ENCODE assay signal across 8 cellular contexts in the genomic region with DNA sequence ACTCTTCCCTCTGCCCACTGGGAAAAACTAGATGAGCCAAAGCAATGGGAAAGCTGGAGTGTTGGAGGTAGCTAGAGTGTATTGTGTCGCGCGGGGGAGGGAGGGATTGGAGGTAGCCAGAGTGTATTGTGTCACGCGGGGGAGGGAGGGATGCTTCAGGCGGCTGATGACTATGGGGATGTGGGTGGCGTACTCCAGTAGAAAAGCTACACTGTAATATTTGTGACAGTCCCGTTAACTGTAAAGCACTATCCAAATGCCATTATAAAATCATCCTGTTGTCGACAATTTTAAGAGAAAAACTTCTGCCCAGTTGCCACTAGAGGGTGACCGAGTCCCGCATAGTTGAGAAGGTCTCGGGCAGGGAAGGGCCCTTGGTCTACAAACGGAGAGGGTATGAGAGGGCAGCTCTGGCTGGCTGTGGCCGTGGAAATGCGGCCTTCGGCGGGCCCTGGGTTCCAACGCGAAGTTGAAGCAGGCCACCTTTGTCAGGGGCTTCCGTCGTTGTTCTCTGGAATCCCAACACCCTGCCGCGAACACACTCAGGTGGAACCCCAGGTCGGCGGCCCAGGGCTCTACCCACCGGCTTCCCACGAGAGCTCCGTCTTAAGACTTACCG. TPM values are rescaled to one million over a fixed set of nuclear protein-coding genes. Genes with fewer than 3 reads are reported as not detected.
DNase-seq lines count a peak whose midpoint lies in the region; ATAC-seq and TF ChIP-seq lines count a peak whose summit lies in the region.

No MANE protein-coding gene starts in this region.

- H3K9me3 Mint-ChIP-seq in activated CD4-positive, alpha-beta T cell treated with anti-CD3 and anti-CD28 coated beads for 36 hours (ENCODE audit: low read depth), result no peaks in the 10 kb centered on the region

- peak; percentile 89 for TF ChIP-seq CTCF in choroid plexus epithelial cell (conservative IDR thresholded peaks at IDR 0.05; ENCODE audit: low read depth, low read length)
- TF ChIP-seq CTCF in liver (IDR thresholded peaks at IDR 0.05; ENCODE audit: low read depth, low read length, missing input control), result peak; percentile 85

- peaks cover 19% of the 10 kb centered on the region for H3K27me3 Mint-ChIP-seq in activated CD4-positive, alpha-beta T cell treated with anti-CD3 and anti-CD28 coated beads for 36 hours

- no peaks in the 10 kb centered on the region for H3K36me3 Mint-ChIP-seq in activated CD4-positive, alpha-beta T cell treated with anti-CD3 and anti-CD28 coated beads for 36 hours (ENCODE audit: low read depth)

- POLR2A ChIA-PET in activated CD4-positive, alpha-beta T cell treated with anti-CD3 and anti-CD28 coated beads for 36 hours (lab: Charles Lee), result interaction anchor here (0.6 kb wide), 1 partner anchor 13 kb away, joined by 3 read pairs; no protein-coding TSS in a partner anchor

- no peaks in the 10 kb centered on the region for H3K4me1 Mint-ChIP-seq in activated CD4-positive, alpha-beta T cell treated with anti-CD3 and anti-CD28 coated beads for 36 hours

- H3K4me3 ChIP-seq in choroid plexus epithelial cell (ENCODE audit: low read depth, low read length) (no peak overlapping the region), liver (ENCODE audit: low read depth in 1 of 3, low read length in 3 of 3) (no peak overlapping the region)

- CTCF ChIA-PET in activated CD4-positive, alpha-beta T cell treated with anti-CD3 and anti-CD28 coated beads for 36 hours (lab: Charles Lee), result interaction anchor here (0.6 to 11.1 kb wide), 41 partner anchors 9 to 451 kb away, joined by 3 to 159 read pairs (median 4); a partner anchor contains a TSS

- DNase-seq in D341Med (ENCODE audit: low spot score), result peak; percentile 83
- DNase-seq in NCI-H510A (lab: John Stamatoyannopoulos, UW), result peak; percentile 58
- peak; percentile 85 for DNase-seq in activated CD4-positive, alpha-beta T cell treated with anti-CD3 and anti-CD28 coated beads for 36 hours
- peak; percentile 89 for DNase-seq in choroid plexus epithelial cell (ENCODE audit: low read depth)
- peak; percentile 45 to 66 (median 56) for DNase-seq in stimulated activated CD4-positive, alpha-beta T cell treated with anti-CD3 and anti-CD28 coated beads, TNF-alpha, amount 100 ng/mL, for 24 hours (ENCODE audit: low read depth in 3 of 3)

- peaks cover 0 to 3% (median 0%) of the 10 kb centered on the region in 4 donors for H3K27me3 ChIP-seq in liver (ENCODE audit: control insufficient read depth in 4 of 4, insufficient read depth in 4 of 4, low read length in 3 of 4)

- 36% methylated on average over 29 of the region's 29 CpGs for WGBS in liver

- H3K36me3 ChIP-seq in liver (ENCODE audit: control insufficient read depth in 4 of 4, insufficient read depth in 3 of 4, low read depth in 1 of 4, low read length in 3 of 4), result no peaks in the 10 kb centered on the region

- H3K9ac ChIP-seq in liver (ENCODE audit: low read depth in 1 of 2, low read length in 2 of 2), result no peak overlapping the region

- intact Hi-C loops in activated CD4-positive, alpha-beta T cell treated with anti-CD3 and anti-CD28 coated beads for 36 hours (cut with DNase I, micrococcal nuclease), result loop anchor here (1.0 to 10.0 kb wide), 5 partner anchors 98 to 278 kb away; no protein-coding TSS in a partner anchor

- H3K27ac ChIP-seq in liver (ENCODE audit: low read depth in 1 of 2, low read length in 2 of 2), result no peak overlapping the region

- ATAC-seq in HG02763 (IDR thresholded peaks at IDR 0.05; ENCODE audit: unreplicated experiment) (peak; percentile 66), HG02678 (IDR thresholded peaks at IDR 0.05; ENCODE audit: unreplicated experiment) (no peak)
- peak; percentile 98 for ATAC-seq in activated CD4-positive, alpha-beta T cell treated with anti-CD3 and anti-CD28 coated beads for 36 hours

- peak; percentile 92 to 95 for TF ChIP-seq RAD21 in liver (IDR thresholded peaks at IDR 0.05)

- no peak overlapping the region for H3K4me3 Mint-ChIP-seq in activated CD4-positive, alpha-beta T cell treated with anti-CD3 and anti-CD28 coated beads for 36 hours

- H3K9me3 ChIP-seq in liver (ENCODE audit: control insufficient read depth in 4 of 4, low read length in 3 of 4), result no peaks in the 10 kb centered on the region

- H3K4me1 ChIP-seq in liver (ENCODE audit: control insufficient read depth in 4 of 4, insufficient read depth in 4 of 4, low read length in 3 of 4), result peaks cover 0 to 6% (median 2%) of the 10 kb centered on the region in 4 donors

- H3K27ac Mint-ChIP-seq in activated CD4-positive, alpha-beta T cell treated with anti-CD3 and anti-CD28 coated beads for 36 hours, result no peak overlapping the region

TF ChIP-seq in liver, 16 proteins besides CTCF, POLR2A, EP300 and RAD21:
- TF ChIP-seq FOXA1 (IDR thresholded peaks at IDR 0.05) (no peak), GABPA (IDR thresholded peaks at IDR 0.05 in 1 of 2, conservative IDR thresholded peaks at IDR 0.05 in 1 of 2) (no peak), SP1 (IDR thresholded peaks at IDR 0.05) (no peak), RXRA (IDR thresholded peaks at IDR 0.05) (no peak), NR2F2 (IDR thresholded peaks at IDR 0.05) (no peak), TAF1 (conservative IDR thresholded peaks at IDR 0.05) (no peak)
- TF ChIP-seq, protein P1, sequence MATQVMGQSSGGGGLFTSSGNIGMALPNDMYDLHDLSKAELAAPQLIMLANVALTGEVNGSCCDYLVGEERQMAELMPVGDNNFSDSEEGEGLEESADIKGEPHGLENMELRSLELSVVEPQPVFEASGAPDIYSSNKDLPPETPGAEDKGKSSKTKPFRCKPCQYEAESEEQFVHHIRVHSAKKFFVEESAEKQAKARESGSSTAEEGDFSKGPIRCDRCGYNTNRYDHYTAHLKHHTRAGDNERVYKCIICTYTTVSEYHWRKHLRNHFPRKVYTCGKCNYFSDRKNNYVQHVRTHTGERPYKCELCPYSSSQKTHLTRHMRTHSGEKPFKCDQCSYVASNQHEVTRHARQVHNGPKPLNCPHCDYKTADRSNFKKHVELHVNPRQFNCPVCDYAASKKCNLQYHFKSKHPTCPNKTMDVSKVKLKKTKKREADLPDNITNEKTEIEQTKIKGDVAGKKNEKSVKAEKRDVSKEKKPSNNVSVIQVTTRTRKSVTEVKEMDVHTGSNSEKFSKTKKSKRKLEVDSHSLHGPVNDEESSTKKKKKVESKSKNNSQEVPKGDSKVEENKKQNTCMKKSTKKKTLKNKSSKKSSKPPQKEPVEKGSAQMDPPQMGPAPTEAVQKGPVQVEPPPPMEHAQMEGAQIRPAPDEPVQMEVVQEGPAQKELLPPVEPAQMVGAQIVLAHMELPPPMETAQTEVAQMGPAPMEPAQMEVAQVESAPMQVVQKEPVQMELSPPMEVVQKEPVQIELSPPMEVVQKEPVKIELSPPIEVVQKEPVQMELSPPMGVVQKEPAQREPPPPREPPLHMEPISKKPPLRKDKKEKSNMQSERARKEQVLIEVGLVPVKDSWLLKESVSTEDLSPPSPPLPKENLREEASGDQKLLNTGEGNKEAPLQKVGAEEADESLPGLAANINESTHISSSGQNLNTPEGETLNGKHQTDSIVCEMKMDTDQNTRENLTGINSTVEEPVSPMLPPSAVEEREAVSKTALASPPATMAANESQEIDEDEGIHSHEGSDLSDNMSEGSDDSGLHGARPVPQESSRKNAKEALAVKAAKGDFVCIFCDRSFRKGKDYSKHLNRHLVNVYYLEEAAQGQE (IDR thresholded peaks at IDR 0.05), result no peak
- TF ChIP-seq, protein P2, sequence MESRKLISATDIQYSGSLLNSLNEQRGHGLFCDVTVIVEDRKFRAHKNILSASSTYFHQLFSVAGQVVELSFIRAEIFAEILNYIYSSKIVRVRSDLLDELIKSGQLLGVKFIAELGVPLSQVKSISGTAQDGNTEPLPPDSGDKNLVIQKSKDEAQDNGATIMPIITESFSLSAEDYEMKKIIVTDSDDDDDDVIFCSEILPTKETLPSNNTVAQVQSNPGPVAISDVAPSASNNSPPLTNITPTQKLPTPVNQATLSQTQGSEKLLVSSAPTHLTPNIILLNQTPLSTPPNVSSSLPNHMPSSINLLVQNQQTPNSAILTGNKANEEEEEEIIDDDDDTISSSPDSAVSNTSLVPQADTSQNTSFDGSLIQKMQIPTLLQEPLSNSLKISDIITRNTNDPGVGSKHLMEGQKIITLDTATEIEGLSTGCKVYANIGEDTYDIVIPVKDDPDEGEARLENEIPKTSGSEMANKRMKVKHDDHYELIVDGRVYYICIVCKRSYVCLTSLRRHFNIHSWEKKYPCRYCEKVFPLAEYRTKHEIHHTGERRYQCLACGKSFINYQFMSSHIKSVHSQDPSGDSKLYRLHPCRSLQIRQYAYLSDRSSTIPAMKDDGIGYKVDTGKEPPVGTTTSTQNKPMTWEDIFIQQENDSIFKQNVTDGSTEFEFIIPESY (IDR thresholded peaks at IDR 0.05), result no peak
- TF ChIP-seq, protein P3, sequence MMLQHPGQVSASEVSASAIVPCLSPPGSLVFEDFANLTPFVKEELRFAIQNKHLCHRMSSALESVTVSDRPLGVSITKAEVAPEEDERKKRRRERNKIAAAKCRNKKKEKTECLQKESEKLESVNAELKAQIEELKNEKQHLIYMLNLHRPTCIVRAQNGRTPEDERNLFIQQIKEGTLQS (IDR thresholded peaks at IDR 0.05), result no peak
- TF ChIP-seq, protein P4, sequence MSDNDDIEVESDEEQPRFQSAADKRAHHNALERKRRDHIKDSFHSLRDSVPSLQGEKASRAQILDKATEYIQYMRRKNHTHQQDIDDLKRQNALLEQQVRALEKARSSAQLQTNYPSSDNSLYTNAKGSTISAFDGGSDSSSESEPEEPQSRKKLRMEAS (IDR thresholded peaks at IDR 0.05), result no peak

RNA-seq across cellular contexts. Expression of a gene that starts 15.1 kb away (rescaled TPM):
- 1 to 10 TPM; 2.9 to 5.1 TPM for total RNA-seq in activated CD4-positive, alpha-beta T cell treated with anti-CD3 and anti-CD28 coated beads for 36 hours
- 10 to 100 TPM in 1 of 2 donors, 1 to 10 TPM in 1; 6.1 to 17.4 TPM for total RNA-seq in liver
- 10 to 100 TPM; 11.0 to 11.3 TPM for polyA plus RNA-seq in liver
